ENCODE assay signal across 14 cellular contexts in genomic region chr4:128388352-128388630, GRCh38.
DNase-seq lines count a peak whose midpoint lies in the region; ATAC-seq and TF ChIP-seq lines count a peak whose summit lies in the region.
"Had no signal": no experiment of that assay in that cellular context is flagged by ENCODE, and none has a peak within 500 bp of the region (broad histone marks: within the 10 kb centered on the region; RNA-seq: fewer than 3 reads in every experiment).

No MANE protein-coding gene starts in this region.

- no peak for TF ChIP-seq POLR2A in esophagus muscularis mucosa (IDR thresholded peaks at IDR 0.05; ENCODE audit: low read depth)

- intact Hi-C loops in PC-9 (cut with micrococcal nuclease; ENCODE audit: unreplicated experiment), result loop anchor here (1.0 kb wide), 1 partner anchor 160 kb away; no protein-coding TSS in a partner anchor
- intact Hi-C loops in esophagus muscularis mucosa (cut with DNase I), result loop anchor here (5.0 kb wide), 3 partner anchors 101 to 424 kb away; partner anchors contain the start of gene PGRMC2

- no peak overlapping the region for H3K4me3 Mint-ChIP-seq in neural progenitor cell
- no peak overlapping the region for H3K4me3 Mint-ChIP-seq in stimulated activated naive CD8-positive, alpha-beta T cell treated with anti-CD3 and anti-CD28 coated beads, Interleukin-15, amount 100 ng/mL, for 72 hours

- H3K4me1 ChIP-seq in PC-9 (replicated peaks; ENCODE audit: insufficient read depth) (peaks cover 33% of the 10 kb centered on the region), esophagus muscularis mucosa (peaks cover 38 to 96% (median 92%) of the 10 kb centered on the region in 4 donors), rectal smooth muscle tissue (ENCODE audit: control insufficient read depth, insufficient read depth, low read length) (peaks cover 54% of the 10 kb centered on the region), neural progenitor cell (no peaks in the 10 kb centered on the region)

- POLR2A ChIA-PET in PC-9 (lab: Charles Lee; ENCODE audit: unreplicated experiment), result interaction anchor here (0.6 to 1.1 kb wide), 5 partner anchors 67 to 703 kb away, joined by 3 to 6 read pairs (median 4); partner anchors contain the start of gene PGRMC2

- H3K27ac ChIP-seq in C4-2B, result peak overlapping the region; percentile 81; the same call in 1 of the 2 replicates
- no peak overlapping the region for H3K27ac ChIP-seq in PC-9
- peak overlapping the region; percentile 77 to 86 (median 82) for H3K27ac ChIP-seq in esophagus muscularis mucosa (replicated peaks in 1 of 4)
- peak overlapping the region; percentile 88 for H3K27ac ChIP-seq in rectal smooth muscle tissue (ENCODE audit: low read depth, low read length)
- H3K27ac ChIP-seq in neural progenitor cell, result no peak overlapping the region
- H3K27ac ChIP-seq: left lung had no signal

- H3F3A ChIP-seq in PC-9 (ENCODE audit: insufficient read depth, low read depth), result peaks cover 20% of the 10 kb centered on the region
- no peaks in the 10 kb centered on the region for H3F3A ChIP-seq in neural progenitor cell (ENCODE audit: low read depth)

- H2AFZ ChIP-seq in PC-9 (no peak overlapping the region), neural progenitor cell (replicated peaks) (no peak overlapping the region)

- H4K20me1 ChIP-seq in PC-9 (ENCODE audit: insufficient read depth) (no peaks in the 10 kb centered on the region), neural progenitor cell (ENCODE audit: low read depth) (no peaks in the 10 kb centered on the region)

- H3K27me3 Mint-ChIP-seq in neural progenitor cell (ENCODE audit: insufficient read depth, low read depth), result peaks cover 3% of the 10 kb centered on the region
- H3K27me3 Mint-ChIP-seq in stimulated activated naive CD8-positive, alpha-beta T cell treated with anti-CD3 and anti-CD28 coated beads, Interleukin-15, amount 100 ng/mL, for 72 hours, result no peaks in the 10 kb centered on the region

- BruUV-seq in PC-9 (replicated peaks; lab: Mats Ljungman, UMichigan), result no TSS peak

- WGBS in esophagus muscularis mucosa, result 96% methylated on average over 3 of the region's 3 CpGs

- H3K36me3 Mint-ChIP-seq in neural progenitor cell, result no peaks in the 10 kb centered on the region
- H3K36me3 Mint-ChIP-seq: activated naive CD4-positive, alpha-beta T cell treated with anti-CD3 and anti-CD28 coated beads, Interleukin-2, amount 50 U/mL, for 72 hours had no signal

- TF ChIP-seq EP300 in esophagus muscularis mucosa (IDR thresholded peaks at IDR 0.05), result no peak

- H3K9me3 ChIP-seq in PC-9 (ENCODE audit: insufficient read depth, low read depth) (no peaks in the 10 kb centered on the region), esophagus muscularis mucosa (no peaks in the 10 kb centered on the region), neural progenitor cell (ENCODE audit: low read depth) (no peaks in the 10 kb centered on the region)
- H3K9me3 ChIP-seq: left lung, Peyer's patch had no signal

- H3K36me3 ChIP-seq in PC-9 (ENCODE audit: low read depth), result no peaks in the 10 kb centered on the region
- no peaks in the 10 kb centered on the region for H3K36me3 ChIP-seq in esophagus muscularis mucosa
- H3K36me3 ChIP-seq in rectal smooth muscle tissue (ENCODE audit: control insufficient read depth, insufficient read depth, low read length), result no peaks in the 10 kb centered on the region
- no peaks in the 10 kb centered on the region for H3K36me3 ChIP-seq in neural progenitor cell
- H3K36me3 ChIP-seq: left lung, Peyer's patch had no signal

- H3K27me3 ChIP-seq in PC-9 (ENCODE audit: insufficient read depth, low read depth) (no peaks in the 10 kb centered on the region), esophagus muscularis mucosa (no peaks in the 10 kb centered on the region), rectal smooth muscle tissue (ENCODE audit: control insufficient read depth, insufficient read depth, low read length) (no peaks in the 10 kb centered on the region), neural progenitor cell (no peaks in the 10 kb centered on the region)
- H3K27me3 ChIP-seq: left lung, Peyer's patch had no signal

- peaks cover 15% of the 10 kb centered on the region for H3K4me1 Mint-ChIP-seq in neural progenitor cell
- no peaks in the 10 kb centered on the region for H3K4me1 Mint-ChIP-seq in stimulated activated naive CD8-positive, alpha-beta T cell treated with anti-CD3 and anti-CD28 coated beads, Interleukin-15, amount 100 ng/mL, for 72 hours

- H3K9me3 Mint-ChIP-seq in neural progenitor cell, result no peaks in the 10 kb centered on the region
- H3K9me3 Mint-ChIP-seq in stimulated activated naive CD8-positive, alpha-beta T cell treated with anti-CD3 and anti-CD28 coated beads, Interleukin-15, amount 100 ng/mL, for 72 hours, result no peaks in the 10 kb centered on the region
- H3K9me3 Mint-ChIP-seq: activated naive CD4-positive, alpha-beta T cell treated with anti-CD3 and anti-CD28 coated beads, Interleukin-2, amount 50 U/mL, for 72 hours had no signal

- H3K9me2 ChIP-seq in PC-9 (ENCODE audit: insufficient read depth), result no peaks in the 10 kb centered on the region

- CTCF ChIA-PET in PC-9 (lab: Charles Lee), result no interaction called here

- H3K4me3 ChIP-seq in PC-9 (no peak overlapping the region), esophagus muscularis mucosa (no peak overlapping the region), rectal smooth muscle tissue (ENCODE audit: low read length) (no peak overlapping the region), neural progenitor cell (no peak overlapping the region)
- H3K4me3 ChIP-seq: left lung, Peyer's patch had no signal

- 0 out of 2 replicates have a peak overlapping the region, but pooled peaks have one; percentile 63 for H3K4me2 ChIP-seq in PC-9
- no peak overlapping the region for H3K4me2 ChIP-seq in neural progenitor cell

- no peak for DNase-seq in PC-9
- DNase-seq in esophagus muscularis mucosa (ENCODE audit: extremely low spot score), result no peak
- no peak for DNase-seq in NCI-H2029 treated with DMSO at 0.1 percent for 48 hours (lab: John Stamatoyannopoulos, UW)
- DNase-seq in neural progenitor cell (ENCODE audit: low spot score), result no peak
- DNase-seq in NCI-H187 treated with DMSO at 0.1 percent for 48 hours (lab: John Stamatoyannopoulos, UW), result no peak
- no peak for DNase-seq in stimulated activated naive CD8-positive, alpha-beta T cell treated with anti-CD3 and anti-CD28 coated beads, Interleukin-15, amount 100 ng/mL, for 72 hours
- DNase-seq: left lung; NCI-H748 treated with DMSO at 0.1 percent for 48 hours; Peyer's patch; posterior cingulate gyrus; stimulated activated naive CD4-positive, alpha-beta T cell treated with Interleukin-2 at 50 U/mL for 16 hours had no signal

- H3K27ac Mint-ChIP-seq in neural progenitor cell, result no peak overlapping the region
- H3K27ac Mint-ChIP-seq in stimulated activated naive CD8-positive, alpha-beta T cell treated with anti-CD3 and anti-CD28 coated beads, Interleukin-15, amount 100 ng/mL, for 72 hours, result no peak overlapping the region
- H3K27ac Mint-ChIP-seq: activated naive CD4-positive, alpha-beta T cell treated with anti-CD3 and anti-CD28 coated beads, Interleukin-2, amount 50 U/mL, for 72 hours had no signal

- no peak for ATAC-seq in stimulated activated naive CD8-positive, alpha-beta T cell treated with anti-CD3 and anti-CD28 coated beads, Interleukin-15, amount 100 ng/mL, for 72 hours
- ATAC-seq: activated naive CD4-positive, alpha-beta T cell treated with anti-CD3 and anti-CD28 coated beads, Interleukin-2, amount 50 U/mL, for 72 hours; left lung had no signal

- H3K9ac ChIP-seq in rectal smooth muscle tissue (ENCODE audit: low read length), result no peak overlapping the region
- H3K9ac ChIP-seq in neural progenitor cell, result no peak overlapping the region

- TF ChIP-seq CTCF in C4-2B (conservative IDR thresholded peaks at IDR 0.05) (no peak), PC-9 (conservative IDR thresholded peaks at IDR 0.05) (no peak), esophagus muscularis mucosa (IDR thresholded peaks at IDR 0.05) (no peak), neural progenitor cell (IDR thresholded peaks at IDR 0.05) (no peak)

- H3K79me2 ChIP-seq in PC-9 (ENCODE audit: low read depth), result no peaks in the 10 kb centered on the region
- H3K79me2 ChIP-seq in neural progenitor cell (ENCODE audit: low read depth), result no peaks in the 10 kb centered on the region

Comparison
In these comparisons a context has a peak if more than half of its experiments do, and no peak if none do; other contexts are left out.
1. H3K27ac ChIP-seq: peak in C4-2B (single experiment), esophagus muscularis mucosa (4 of 4) and rectal smooth muscle tissue (single experiment); none in PC-9 (single experiment) and neural progenitor cell (single experiment).